Comparison of ENCODE assay signal across 10 cellular contexts in genomic region chr9:14441976-14442651, GRCh38.
DNase-seq lines count a peak whose midpoint lies in the region; TF ChIP-seq lines count a peak whose summit lies in the region.
"Had no signal": no experiment of that assay in that cellular context is flagged by ENCODE, and none has a peak within 500 bp of the region (broad histone marks: within the 10 kb centered on the region; RNA-seq: fewer than 3 reads in every experiment).

No MANE protein-coding gene starts in this region.

- H3K27ac ChIP-seq in smooth muscle cell (ENCODE audit: low read depth) (no peak overlapping the region), esophagus squamous epithelium (no peak overlapping the region)
- H3K27ac ChIP-seq: SK-N-MC had no signal

- WGBS in smooth muscle cell (ENCODE audit: low lambda C conversion rate): 64% methylated on average over 10 of the region's 10 CpGs
- WGBS in esophagus squamous epithelium, 2 donors: 83 to 93% methylated on average over 10 of the region's 10 CpGs

- intact Hi-C loops in esophagus squamous epithelium (cut with DNase I): no loop called here

- no peaks in the 10 kb centered on the region for H3K27me3 ChIP-seq in Loucy (ENCODE audit: insufficient read depth, low read length, poor library complexity, severe bottlenecking)
- no peaks in the 10 kb centered on the region for H3K27me3 ChIP-seq in smooth muscle cell (ENCODE audit: low read depth)
- no peaks in the 10 kb centered on the region for H3K27me3 ChIP-seq in esophagus squamous epithelium

- TF ChIP-seq POLR2A in esophagus squamous epithelium (IDR thresholded peaks at IDR 0.05): no peak

- H3F3A ChIP-seq in Loucy (ENCODE audit: low read depth): no peaks in the 10 kb centered on the region
- H3F3A ChIP-seq in smooth muscle cell (ENCODE audit: low read depth): no peaks in the 10 kb centered on the region

- no peaks in the 10 kb centered on the region for H3K9me2 ChIP-seq in Loucy (replicated peaks; ENCODE audit: low read depth, low read length)

- H4K20me1 ChIP-seq in Loucy (ENCODE audit: insufficient read depth, low read length, poor library complexity, severe bottlenecking): no peaks in the 10 kb centered on the region
- H4K20me1 ChIP-seq in smooth muscle cell (ENCODE audit: low read depth): no peaks in the 10 kb centered on the region

- H3K79me2 ChIP-seq in Loucy (ENCODE audit: insufficient read depth, low read length) (no peaks in the 10 kb centered on the region), smooth muscle cell (ENCODE audit: low read depth) (no peaks in the 10 kb centered on the region)

- H3K4me2 ChIP-seq in Loucy (ENCODE audit: low read depth, low read length, poor library complexity, severe bottlenecking) (no peak overlapping the region), smooth muscle cell (no peak overlapping the region)

- DNase-seq in NCI-H82 (lab: John Stamatoyannopoulos, UW): peak; percentile 15
- DNase-seq in NCI-H82 treated with DMSO at 0.1 percent for 48 hours (lab: John Stamatoyannopoulos, UW; ENCODE audit: unreplicated experiment): no peak
- DNase-seq in cardiac fibroblast (ENCODE audit: low read depth in 2 of 2): peak; percentile 32 to 34
- no peak for DNase-seq in smooth muscle cell (lab: John Stamatoyannopoulos, UW; ENCODE audit: unreplicated experiment)
- DNase-seq in esophagus squamous epithelium (lab: John Stamatoyannopoulos, UW): no peak
- DNase-seq in D341Med (ENCODE audit: low spot score): no peak
- no peak for DNase-seq in DMS153 (lab: John Stamatoyannopoulos, UW)
- DNase-seq: activated effector memory CD4-positive, alpha-beta T cell treated with Interleukin-2 at 50 U/mL for 16 hours had no signal

- H3K36me3 ChIP-seq in Loucy (ENCODE audit: insufficient read depth, low read length) (no peaks in the 10 kb centered on the region), smooth muscle cell (ENCODE audit: low read depth) (no peaks in the 10 kb centered on the region), esophagus squamous epithelium (no peaks in the 10 kb centered on the region)

- H3K4me1 ChIP-seq in Loucy (ENCODE audit: insufficient read depth, low read length, poor library complexity, severe bottlenecking): no peaks in the 10 kb centered on the region
- H3K4me1 ChIP-seq in smooth muscle cell (ENCODE audit: low read depth): no peaks in the 10 kb centered on the region
- peaks cover 0 to 6% (median 0%) of the 10 kb centered on the region in 3 donors for H3K4me1 ChIP-seq in esophagus squamous epithelium

- peak; percentile 55 for TF ChIP-seq CTCF in Loucy (conservative IDR thresholded peaks at IDR 0.05; ENCODE audit: low read length)
- peak; percentile 42 for TF ChIP-seq CTCF in cardiac fibroblast (IDR thresholded peaks at IDR 0.05; ENCODE audit: low read depth, low read length)
- TF ChIP-seq CTCF in smooth muscle cell (IDR thresholded peaks at IDR 0.05; ENCODE audit: borderline replicate concordance, insufficient read depth, poor library complexity, severe bottlenecking): peak; percentile 42
- TF ChIP-seq CTCF in esophagus squamous epithelium (IDR thresholded peaks at IDR 0.05): no peak

- H3K9me3 ChIP-seq in Loucy (ENCODE audit: insufficient read depth, low read depth, low read length): no peaks in the 10 kb centered on the region
- H3K9me3 ChIP-seq in smooth muscle cell (replicated peaks; ENCODE audit: low read depth): no peaks in the 10 kb centered on the region
- no peaks in the 10 kb centered on the region for H3K9me3 ChIP-seq in esophagus squamous epithelium

- H3K4me3 ChIP-seq in Loucy (ENCODE audit: low read length, poor library complexity, severe bottlenecking) (no peak overlapping the region), cardiac fibroblast (replicated peaks in 1 of 2; ENCODE audit: low read depth in 2 of 2, low read length in 2 of 2) (no peak overlapping the region), smooth muscle cell (no peak overlapping the region), esophagus squamous epithelium (no peak overlapping the region)
- H3K4me3 ChIP-seq: SK-N-MC had no signal

- H2AFZ ChIP-seq in Loucy (ENCODE audit: low read length): no peak overlapping the region
- H2AFZ ChIP-seq in smooth muscle cell (ENCODE audit: low read depth): no peak overlapping the region

- H3K9ac ChIP-seq in Loucy (ENCODE audit: low read depth, low read length, poor library complexity, severe bottlenecking) (no peak overlapping the region), smooth muscle cell (ENCODE audit: low read depth) (no peak overlapping the region)

Comparison
In these comparisons a context has a peak if more than half of its experiments do, and no peak if none do; other contexts are left out.
1. DNase-seq: peak in NCI-H82 (single experiment) and cardiac fibroblast (2 of 2); none in NCI-H82 treated with DMSO at 0.1 percent for 48 hours (single experiment), smooth muscle cell (single experiment), esophagus squamous epithelium (single experiment), D341Med (single experiment) and DMS153 (single experiment).
2. CTCF ChIP-seq: peak in Loucy (single experiment), cardiac fibroblast (single experiment) and smooth muscle cell (single experiment); none in esophagus squamous epithelium (0 of 6).